Comparison of ENCODE assay signal across 1 cellular context in genomic region chr1:231667883-231668506, GRCh38.
TF ChIP-seq lines count a peak whose summit lies in the region.

No MANE protein-coding gene starts in this region.

TF ChIP-seq in H1, 55 proteins besides CTCF, POLR2A, EP300 and RAD21:
- TF ChIP-seq NANOG (IDR thresholded peaks at IDR 0.05; ENCODE audit: insufficient read depth, low read depth, low read length, poor library complexity, severe bottlenecking): no peak
- TF ChIP-seq PHF8 (conservative IDR thresholded peaks at IDR 0.05; ENCODE audit: low read depth, low read length): no peak
- no peak for TF ChIP-seq TEAD4 (IDR thresholded peaks at IDR 0.05; ENCODE audit: low read depth, low read length)
- TF ChIP-seq ATF2 (IDR thresholded peaks at IDR 0.05; ENCODE audit: low read length): no peak
- no peak for TF ChIP-seq JUND (IDR thresholded peaks at IDR 0.05; ENCODE audit: low read length)
- no peak for TF ChIP-seq BACH1 (IDR thresholded peaks at IDR 0.05; ENCODE audit: low read length)
- TF ChIP-seq CHD7 (IDR thresholded peaks at IDR 0.05; ENCODE audit: insufficient replicate concordance, low read length): no peak
- no peak for TF ChIP-seq JUN (IDR thresholded peaks at IDR 0.05; ENCODE audit: low read depth, low read length)
- no peak for TF ChIP-seq GABPA (IDR thresholded peaks at IDR 0.05; ENCODE audit: borderline replicate concordance, insufficient read depth, low read length)
- no peak for TF ChIP-seq TAF7 (optimal IDR thresholded peaks at IDR 0.05; ENCODE audit: borderline replicate concordance, low read depth, low read length)
- no peak for TF ChIP-seq CHD1 (IDR thresholded peaks at IDR 0.05; ENCODE audit: low read depth, low read length)
- TF ChIP-seq SP4 (IDR thresholded peaks at IDR 0.05; ENCODE audit: low read length): no peak
- no peak for TF ChIP-seq EZH2 (IDR thresholded peaks at IDR 0.05; ENCODE audit: low read depth, low read length, severe bottlenecking)
